In the genomic region with DNA sequence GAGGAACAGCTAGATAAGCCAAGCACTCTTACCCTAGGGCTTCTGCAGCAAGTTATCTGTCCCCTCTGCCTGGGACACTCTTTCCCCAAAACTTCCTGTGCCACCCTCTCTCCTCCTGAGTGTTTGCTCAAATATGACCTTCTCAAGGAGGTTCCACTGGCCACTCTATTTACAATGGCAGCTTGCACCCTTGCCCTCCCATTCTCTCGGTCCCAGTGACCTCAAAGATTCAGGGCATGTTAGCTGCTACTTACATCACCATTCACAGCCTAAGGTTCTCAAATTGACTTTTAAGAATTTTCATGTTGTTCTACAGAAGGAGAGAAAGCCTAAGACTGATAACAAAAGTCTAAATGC, we compare ENCODE assay signal across 21 cellular contexts. TPM values are rescaled to one million over a fixed set of nuclear protein-coding genes. Genes with fewer than 3 reads are reported as not detected.
A peak's percentile ranks its signal among the peaks of the same experiment; 100 is the strongest.
DNase-seq lines count a peak whose midpoint lies in the region; ATAC-seq and TF ChIP-seq lines count a peak whose summit lies in the region.
"Had no signal": no experiment of that assay in that cellular context is flagged by ENCODE, and none has a peak within 500 bp of the region (broad histone marks: within the 10 kb centered on the region; RNA-seq: fewer than 3 reads in every experiment).

No MANE protein-coding gene starts in this region.

- peak overlapping the region in 11 of 12 donors; percentile 43 to 84 (median 78) for H3K27ac ChIP-seq in heart left ventricle
- H3K27ac ChIP-seq in esophagus squamous epithelium, result peak overlapping the region; percentile 57 to 88 (median 82)
- H3K27ac ChIP-seq in uterus, result peak overlapping the region; percentile 73 to 98

- H3K9me3 Mint-ChIP-seq in progenitor cell of endocrine pancreas (ENCODE audit: low read depth), result no peaks in the 10 kb centered on the region

- 50 to 68% (median 55%) methylated on average over 1 of the region's 1 CpG for WGBS in heart left ventricle, 4 donors
- 42 to 83% methylated on average over 1 of the region's 1 CpG for WGBS in esophagus squamous epithelium, 2 donors

- no peak for TF ChIP-seq POLR2A in heart left ventricle (IDR thresholded peaks at IDR 0.05)
- TF ChIP-seq POLR2A in esophagus squamous epithelium (IDR thresholded peaks at IDR 0.05), result no peak
- TF ChIP-seq POLR2A in uterus (IDR thresholded peaks at IDR 0.05), result no peak

- H3K4me1 Mint-ChIP-seq in progenitor cell of endocrine pancreas (ENCODE audit: low read depth), result peaks cover 52% of the 10 kb centered on the region
- H3K4me1 Mint-ChIP-seq: CD4-positive, alpha-beta memory T cell; IgD-negative memory B cell had no signal

- H3K36me3 ChIP-seq in heart left ventricle, result no peaks in the 10 kb centered on the region
- no peaks in the 10 kb centered on the region for H3K36me3 ChIP-seq in esophagus squamous epithelium
- no peaks in the 10 kb centered on the region for H3K36me3 ChIP-seq in uterus

- TF ChIP-seq CTCF in heart left ventricle (IDR thresholded peaks at IDR 0.05) (no peak), esophagus squamous epithelium (IDR thresholded peaks at IDR 0.05) (no peak), progenitor cell of endocrine pancreas (IDR thresholded peaks at IDR 0.05; ENCODE audit: unreplicated experiment) (no peak), uterus (IDR thresholded peaks at IDR 0.05) (no peak)

- H3K36me3 Mint-ChIP-seq in progenitor cell of endocrine pancreas (ENCODE audit: insufficient read depth), result peaks cover 2% of the 10 kb centered on the region

- intact Hi-C loops in heart left ventricle (cut with DNase I) (loop anchor here in 1 of 10 donors (10.0 kb wide), 1 partner anchor 59 kb away; no protein-coding TSS in a partner anchor), Right ventricle myocardium superior (cut with DNase I) (no loop called here), esophagus squamous epithelium (cut with DNase I) (no loop called here), uterus (cut with DNase I; ENCODE audit: low total_unique reads) (no loop called here)

- no peaks in the 10 kb centered on the region for H3K9me3 ChIP-seq in heart left ventricle
- H3K9me3 ChIP-seq in esophagus squamous epithelium, result no peaks in the 10 kb centered on the region
- no peaks in the 10 kb centered on the region for H3K9me3 ChIP-seq in uterus

- H3K27me3 Mint-ChIP-seq in progenitor cell of endocrine pancreas, result no peaks in the 10 kb centered on the region

- no peak for DNase-seq in heart left ventricle
- DNase-seq in Right ventricle myocardium superior, result no peak
- DNase-seq in esophagus squamous epithelium (lab: John Stamatoyannopoulos, UW), result no peak
- no peak for DNase-seq in progenitor cell of endocrine pancreas (ENCODE audit: low spot score, unreplicated experiment)
- DNase-seq in uterus, result no peak
- DNase-seq in GOT3 (lab: John Stamatoyannopoulos, UW), result no peak
- DNase-seq in pons (ENCODE audit: low spot score), result no peak
- DNase-seq: activated T-cell treated with anti-CD3 and anti-CD28 coated beads for 4 hours; caudate nucleus; CD4-positive, alpha-beta memory T cell; kidney glomerular epithelial cell; NCI-H1048; NK-92 treated with Interleukin-12 subunit alpha and Interleukin-12 subunit beta, amount 100 ng/mL, for 24 hours; SHP77; stimulated activated naive CD4-positive, alpha-beta T cell; T-helper 2 cell had no signal

- no peak overlapping the region for H3K4me3 Mint-ChIP-seq in progenitor cell of endocrine pancreas (ENCODE audit: low read depth)
- H3K4me3 Mint-ChIP-seq: activated naive CD8-positive, alpha-beta T cell; CD4-positive, alpha-beta memory T cell had no signal

- ATAC-seq in heart left ventricle (peak in 1 of 4 donors; percentile 8), Right ventricle myocardium superior (ENCODE audit: poor library complexity) (no peak), GM21360 (IDR thresholded peaks at IDR 0.05; ENCODE audit: unreplicated experiment) (no peak)

- H3K4me3 ChIP-seq in heart left ventricle (peak overlapping the region in 7 of 12 donors; percentile 13 to 46 (median 34)), esophagus squamous epithelium (peak overlapping the region in 1 of 4 donors; percentile 37), uterus (no peak overlapping the region)
- H3K4me3 ChIP-seq: skin epidermis had no signal

- H3K27me3 ChIP-seq in heart left ventricle (no peaks in the 10 kb centered on the region), esophagus squamous epithelium (no peaks in the 10 kb centered on the region), uterus (no peaks in the 10 kb centered on the region)

- H3K27ac Mint-ChIP-seq in progenitor cell of endocrine pancreas, result peak overlapping the region; percentile 33
- H3K27ac Mint-ChIP-seq: activated naive CD8-positive, alpha-beta T cell; CD4-positive, alpha-beta memory T cell; IgD-negative memory B cell had no signal

- H3K4me1 ChIP-seq in heart left ventricle, result peaks cover 3 to 80% (median 43%) of the 10 kb centered on the region in 12 donors
- H3K4me1 ChIP-seq in esophagus squamous epithelium, result peaks cover 11 to 77% (median 25%) of the 10 kb centered on the region in 3 donors
- H3K4me1 ChIP-seq in uterus, result peaks cover 0 to 9% of the 10 kb centered on the region in 2 donors

RNA-seq across cellular contexts. Expression of a gene that starts 9.5 kb away (rescaled TPM):
- total RNA-seq in heart left ventricle (10 to 100 TPM in 1 of 9 donors, 1 to 10 TPM in 8; 5.3 to 12.8 (median 6.5) TPM), Right ventricle myocardium superior (5.9 TPM), esophagus squamous epithelium (10 to 100 TPM; 20.2 to 39.1 (median 35.6) TPM), progenitor cell of endocrine pancreas (21.7 and 21.9 TPM in 2 replicates), uterus (10 to 100 TPM; 18.4 to 24.9 (median 22.1) TPM)
- 1 to 10 TPM; 3.0 to 3.7 TPM for polyA plus RNA-seq in heart left ventricle
- total RNA-seq: CD4-positive, alpha-beta memory T cell had no signal
- polyA plus RNA-seq: neural cell had no signal

Comparison
In these comparisons a context has a peak if more than half of its experiments do, and no peak if none do; other contexts are left out.
1. H3K4me3 ChIP-seq: peak in heart left ventricle (7 of 12); none in uterus (0 of 2).
2. Peak in every context shown above with its lines, with median percentiles within 50 percentile points of each other: H3K27ac ChIP-seq.